In the genomic region with DNA sequence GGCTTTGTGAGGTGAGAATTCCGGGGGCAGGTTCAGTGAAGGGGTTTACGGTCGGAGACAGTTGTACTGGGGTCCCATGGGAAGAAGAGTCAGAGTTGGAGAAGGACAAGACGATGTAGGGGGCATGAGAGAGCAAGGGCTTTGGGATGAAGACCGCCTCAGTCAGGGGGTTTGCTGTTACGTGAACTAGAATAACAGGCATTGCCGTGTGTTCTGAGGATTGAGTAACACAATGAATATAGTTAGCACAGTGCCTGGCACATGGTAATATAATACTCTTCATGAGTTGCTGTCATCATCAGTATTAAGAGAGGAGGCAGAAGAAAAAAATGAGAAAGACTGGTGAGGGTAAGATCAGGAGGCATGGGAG, we compare ENCODE assay signal across 8 cellular contexts. TPM values are rescaled to one million over a fixed set of nuclear protein-coding genes. Genes with fewer than 3 reads are reported as not detected.
DNase-seq lines count a peak whose midpoint lies in the region; ATAC-seq and TF ChIP-seq lines count a peak whose summit lies in the region.

No MANE protein-coding gene starts in this region.

- peaks cover 13% of the 10 kb centered on the region for H4K20me1 ChIP-seq in PC-9 (ENCODE audit: insufficient read depth)

- ATAC-seq in HG02610 (IDR thresholded peaks at IDR 0.05; ENCODE audit: unreplicated experiment) = no peak

- H3F3A ChIP-seq in PC-9 (ENCODE audit: insufficient read depth, low read depth) = peaks cover 4% of the 10 kb centered on the region; the same call in 1 of the 2 replicates

- no peaks in the 10 kb centered on the region for H3K9me3 ChIP-seq in CD8-positive, alpha-beta memory T cell (ENCODE audit: low read length)
- no peaks in the 10 kb centered on the region for H3K9me3 ChIP-seq in PC-9 (ENCODE audit: insufficient read depth, low read depth)

- intact Hi-C loops in PC-9 (cut with micrococcal nuclease; ENCODE audit: unreplicated experiment) = loop anchor here (1.0 to 2.0 kb wide), 6 partner anchors 41 to 385 kb away; a partner anchor contains a TSS

- no peaks in the 10 kb centered on the region for H3K9me3 Mint-ChIP-seq in CD8-positive, alpha-beta memory T cell
- H3K9me3 Mint-ChIP-seq in osteocyte (ENCODE audit: unreplicated experiment) = no peaks in the 10 kb centered on the region

- peak overlapping the region; percentile 87 to 97 (median 90) for H3K4me3 Mint-ChIP-seq in CD8-positive, alpha-beta memory T cell
- H3K4me3 Mint-ChIP-seq in osteocyte (ENCODE audit: unreplicated experiment) = peak overlapping the region; percentile 98

- H3K36me3 ChIP-seq in CD8-positive, alpha-beta memory T cell (ENCODE audit: insufficient read depth, low read length) = peaks cover 27% of the 10 kb centered on the region
- no peaks in the 10 kb centered on the region for H3K36me3 ChIP-seq in PC-9 (ENCODE audit: low read depth)

- TF ChIP-seq CTCF in PC-9 (conservative IDR thresholded peaks at IDR 0.05) (no peak), epithelial cell of esophagus (IDR thresholded peaks at IDR 0.05; ENCODE audit: insufficient read depth, low read depth, low read length, missing control alignments) (no peak), osteocyte (IDR thresholded peaks at IDR 0.05) (no peak)

- CTCF ChIA-PET in CD8-positive, alpha-beta memory T cell (lab: Charles Lee) = interaction anchor here (1.1 to 1.9 kb wide), 3 partner anchors 75 to 121 kb away, joined by 3 to 5 read pairs (median 5); a partner anchor contains a TSS
- CTCF ChIA-PET in PC-9 (lab: Charles Lee) = interaction anchor here (0.6 to 1.6 kb wide), 3 partner anchors 19 to 90 kb away, joined by 3 to 21 read pairs (median 16); a partner anchor contains a TSS

- H3K27me3 ChIP-seq in CD8-positive, alpha-beta memory T cell (ENCODE audit: insufficient read depth, low read length, poor library complexity, severe bottlenecking) = no peaks in the 10 kb centered on the region
- no peaks in the 10 kb centered on the region for H3K27me3 ChIP-seq in PC-9 (ENCODE audit: insufficient read depth, low read depth)

- H3K27me3 Mint-ChIP-seq in CD8-positive, alpha-beta memory T cell = peaks cover 0 to 3% of the 10 kb centered on the region in 2 donors
- H3K27me3 Mint-ChIP-seq in osteocyte (ENCODE audit: unreplicated experiment) = no peaks in the 10 kb centered on the region

- no TSS peak for BruUV-seq in PC-9 (replicated peaks; lab: Mats Ljungman, UMichigan)

- peak overlapping the region; percentile 95 for H3K4me2 ChIP-seq in PC-9

- H3K27ac Mint-ChIP-seq in CD8-positive, alpha-beta memory T cell = peak overlapping the region; percentile 89 to 100 (median 98)
- H3K27ac Mint-ChIP-seq in osteocyte (ENCODE audit: unreplicated experiment) = peak overlapping the region; percentile 96

- peaks cover 24% of the 10 kb centered on the region for H3K4me1 ChIP-seq in CD8-positive, alpha-beta memory T cell (ENCODE audit: insufficient read depth, low read length)
- H3K4me1 ChIP-seq in PC-9 (replicated peaks; ENCODE audit: insufficient read depth) = peaks cover 20% of the 10 kb centered on the region

- peaks cover 0 to 63% (median 2%) of the 10 kb centered on the region in 3 donors for H3K36me3 Mint-ChIP-seq in CD8-positive, alpha-beta memory T cell
- peaks cover 18% of the 10 kb centered on the region for H3K36me3 Mint-ChIP-seq in osteocyte (ENCODE audit: unreplicated experiment)

- H3K9me2 ChIP-seq in PC-9 (ENCODE audit: insufficient read depth) = no peaks in the 10 kb centered on the region

- H3K79me2 ChIP-seq in PC-9 (ENCODE audit: low read depth) = peaks cover 67% of the 10 kb centered on the region

- DNase-seq in CD8-positive, alpha-beta memory T cell = no peak
- DNase-seq in PC-9 = no peak
- peak; percentile 13 for DNase-seq in epithelial cell of esophagus (ENCODE audit: low read depth)
- no peak for DNase-seq in osteocyte (ENCODE audit: extremely low spot score, unreplicated experiment)
- DNase-seq in activated effector memory CD4-positive, alpha-beta T cell treated with anti-CD3 and anti-CD28 coated beads, Interleukin-2, amount 50 U/mL, for 16 hours = no peak
- DNase-seq in SIG-M5 (lab: John Stamatoyannopoulos, UW) = no peak
- no peak for DNase-seq in NOMO-1 treated with dmso at 0.1 percent for 144 hours (lab: John Stamatoyannopoulos, UW; ENCODE audit: unreplicated experiment)

- H3K4me1 Mint-ChIP-seq in CD8-positive, alpha-beta memory T cell = peaks cover 34 to 55% (median 37%) of the 10 kb centered on the region in 3 donors
- H3K4me1 Mint-ChIP-seq in osteocyte (ENCODE audit: unreplicated experiment) = peaks cover 26% of the 10 kb centered on the region

- POLR2A ChIA-PET in CD8-positive, alpha-beta memory T cell (lab: Charles Lee) = interaction anchor here (0.5 to 2.4 kb wide), 11 partner anchors 19 to 385 kb away, joined by 3 to 37 read pairs (median 4); a partner anchor contains a TSS
- POLR2A ChIA-PET in PC-9 (lab: Charles Lee; ENCODE audit: unreplicated experiment) = interaction anchor here (0.7 to 1.2 kb wide), 2 partner anchors 11 to 179 kb away, joined by 4 to 9 read pairs; a partner anchor contains a TSS

- peak overlapping the region; percentile 89 for H3K27ac ChIP-seq in CD8-positive, alpha-beta memory T cell (ENCODE audit: low read depth, low read length)
- peak overlapping the region; percentile 54; the same call in 1 of the 2 replicates for H3K27ac ChIP-seq in PC-9

- peak overlapping the region; percentile 89 for H2AFZ ChIP-seq in PC-9

- peak overlapping the region; percentile 100 for H3K4me3 ChIP-seq in CD8-positive, alpha-beta memory T cell (ENCODE audit: low read length)
- peak overlapping the region; percentile 89 for H3K4me3 ChIP-seq in PC-9
- H3K4me3 ChIP-seq in epithelial cell of esophagus (ENCODE audit: low read length) = peak overlapping the region; percentile 91

RNA-seq across cellular contexts. Expression of a gene that starts 0.6 kb away (rescaled TPM):
- total RNA-seq in CD8-positive, alpha-beta memory T cell = 10 to 100 TPM; 23.4 to 25.9 TPM
- 9.3 TPM for polyA plus RNA-seq in CD8-positive, alpha-beta memory T cell
- total RNA-seq in PC-9 (2021) (25.4 and 30.7 TPM in 2 replicates), osteocyte (18.4 and 22.5 TPM in 2 replicates)

RNA-seq across cellular contexts. Expression of a gene that starts 0.8 kb away (rescaled TPM):
- 10 to 100 TPM; 15.9 to 20.5 TPM for total RNA-seq in CD8-positive, alpha-beta memory T cell
- polyA plus RNA-seq in CD8-positive, alpha-beta memory T cell = 8.7 TPM
- 13.2 and 17.4 TPM in 2 replicates for total RNA-seq in PC-9 (2021)
- total RNA-seq in osteocyte = 13.2 and 13.5 TPM in 2 replicates

RNA-seq across cellular contexts. Expression of a gene that starts 13.9 kb away (rescaled TPM):
- 1 to 10 TPM; 3.3 to 4.6 TPM for total RNA-seq in CD8-positive, alpha-beta memory T cell
- polyA plus RNA-seq in CD8-positive, alpha-beta memory T cell = 0.59 TPM
- total RNA-seq in PC-9 (2021) = 7.7 and 9.2 TPM in 2 replicates
- 2.8 and 3.2 TPM in 2 replicates for total RNA-seq in osteocyte

RNA-seq across cellular contexts. Expression of a gene that starts 19.8 kb away (rescaled TPM):
- total RNA-seq in CD8-positive, alpha-beta memory T cell = 10 to 100 TPM; 66.0 to 74.3 TPM
- polyA plus RNA-seq in CD8-positive, alpha-beta memory T cell = 124 TPM
- total RNA-seq in PC-9 (2021) (46.0 and 59.9 TPM in 2 replicates), osteocyte (141 and 148 TPM in 2 replicates)

RNA-seq across cellular contexts. Expression of a gene that starts 33.4 kb away (rescaled TPM):
- 10 to 100 TPM; 40.0 to 42.5 TPM for total RNA-seq in CD8-positive, alpha-beta memory T cell
- polyA plus RNA-seq in CD8-positive, alpha-beta memory T cell = 29.4 TPM
- 41.5 and 66.5 TPM in 2 replicates for total RNA-seq in PC-9 (2021)
- 38.8 and 39.3 TPM in 2 replicates for total RNA-seq in osteocyte
